In genomic region chr15:38251726-38252480, GRCh38 we compare ENCODE assay signal across 8 cellular contexts. TPM values are rescaled to one million over a fixed set of nuclear protein-coding genes. Genes with fewer than 3 reads are reported as not detected.
A peak's percentile ranks its signal among the peaks of the same experiment; 100 is the strongest.
DNase-seq lines count a peak whose midpoint lies in the region; ATAC-seq and TF ChIP-seq lines count a peak whose summit lies in the region.

No MANE protein-coding gene starts in this region.

- peaks cover 16 to 24% of the 10 kb centered on the region in 2 donors for H3K27me3 Mint-ChIP-seq in CD4-positive, alpha-beta memory T cell

- H3K4me3 Mint-ChIP-seq in CD4-positive, alpha-beta memory T cell, result peak overlapping the region; percentile 81 to 98 (median 92)

- H3K27ac ChIP-seq in CD4-positive, alpha-beta memory T cell (ENCODE audit: low read depth, low read length), result no peak overlapping the region
- peak overlapping the region; percentile 99 for H3K27ac ChIP-seq in HUES48 (ENCODE audit: low read depth, low read length)

- peak overlapping the region; percentile 68 to 74 for H3K4me3 ChIP-seq in CD4-positive, alpha-beta memory T cell (ENCODE audit: low read length in 2 of 2)
- H3K4me3 ChIP-seq in HUES48 (ENCODE audit: low read depth, low read length) (peak overlapping the region; percentile 94), epithelial cell of proximal tubule (ENCODE audit: low read depth, low read length) (peak overlapping the region; percentile 88)

- no peak for TF ChIP-seq CTCF in epithelial cell of proximal tubule (conservative IDR thresholded peaks at IDR 0.05; ENCODE audit: low read depth, low read length)

- ATAC-seq in GM19468 (IDR thresholded peaks at IDR 0.05; ENCODE audit: extremely low read depth, unreplicated experiment), result peak; percentile 21

- H3K27me3 ChIP-seq in CD4-positive, alpha-beta memory T cell (ENCODE audit: insufficient read depth, low read length), result no peaks in the 10 kb centered on the region
- H3K27me3 ChIP-seq in HUES48 (ENCODE audit: control insufficient read depth, insufficient read depth, low read length), result 0 out of 2 replicates have a peak, but pooled peaks cover 5% of the 10 kb centered on the region

- intact Hi-C loops in CD4-positive, alpha-beta memory T cell (cut with micrococcal nuclease), result no loop called here

- peaks cover 23 to 36% (median 32%) of the 10 kb centered on the region in 4 donors for H3K4me1 Mint-ChIP-seq in CD4-positive, alpha-beta memory T cell

- H3K27ac Mint-ChIP-seq in CD4-positive, alpha-beta memory T cell, result peak overlapping the region; percentile 4 to 98 (median 70)

- peak overlapping the region; percentile 92 for H3K9ac ChIP-seq in HUES48 (ENCODE audit: low read depth, low read length)

- no peaks in the 10 kb centered on the region for H3K9me3 ChIP-seq in CD4-positive, alpha-beta memory T cell (ENCODE audit: control insufficient read depth in 1 of 2, low read length in 2 of 2)
- H3K9me3 ChIP-seq in HUES48 (ENCODE audit: control insufficient read depth, insufficient read depth, low read length), result no peaks in the 10 kb centered on the region

- peak; percentile 46 to 62 (median 54) for DNase-seq in CD4-positive, alpha-beta memory T cell
- peak; percentile 94 for DNase-seq in OCI-M1 (lab: John Stamatoyannopoulos, UW)
- DNase-seq in activated T-cell treated with anti-CD3 and anti-CD28 coated beads, Interleukin-2, amount 50 U/mL, for 1 hour, result peak; percentile 65
- DNase-seq in epithelial cell of proximal tubule (ENCODE audit: low read depth), result peak; percentile 92
- DNase-seq in middle frontal gyrus (ENCODE audit: extremely low spot score, low spot score), result peak; percentile 85
- DNase-seq in stimulated activated CD8-positive, alpha-beta memory T cell treated with anti-CD3 and anti-CD28 coated beads, Interleukin-4, amount 100 ng/mL, for 24 hours (ENCODE audit: low read depth), result peak; percentile 63

- CTCF ChIA-PET in CD4-positive, alpha-beta memory T cell (lab: Charles Lee; ENCODE audit: partially characterized antibody), result interaction anchor here (0.7 to 1.0 kb wide), 3 partner anchors 24 to 135 kb away, joined by 3 to 5 read pairs (median 3); no protein-coding TSS in a partner anchor

- H3K36me3 ChIP-seq in CD4-positive, alpha-beta memory T cell (ENCODE audit: insufficient read depth, low read length), result no peaks in the 10 kb centered on the region
- no peaks in the 10 kb centered on the region for H3K36me3 ChIP-seq in HUES48 (ENCODE audit: control insufficient read depth, insufficient read depth, low read length)

- POLR2A ChIA-PET in CD4-positive, alpha-beta memory T cell (lab: Charles Lee; ENCODE audit: partially characterized antibody), result interaction anchor here (0.8 to 1.1 kb wide), 2 partner anchors 24 to 434 kb away, joined by 3 to 4 read pairs; no protein-coding TSS in a partner anchor

- H3K36me3 Mint-ChIP-seq in CD4-positive, alpha-beta memory T cell, result peaks cover 0 to 7% of the 10 kb centered on the region in 2 donors

- peaks cover 0 to 4% (median 0%) of the 10 kb centered on the region in 8 donors for H3K9me3 Mint-ChIP-seq in CD4-positive, alpha-beta memory T cell

- H3K4me1 ChIP-seq in CD4-positive, alpha-beta memory T cell (ENCODE audit: insufficient read depth, low read length), result peaks cover 30% of the 10 kb centered on the region
- peaks cover 31% of the 10 kb centered on the region for H3K4me1 ChIP-seq in HUES48 (ENCODE audit: control insufficient read depth, insufficient read depth, low read length)

RNA-seq across cellular contexts. Expression of gene SPRED1, which starts 0.7 kb away (rescaled TPM):
- total RNA-seq in CD4-positive, alpha-beta memory T cell, result under 1 TPM; 0.42 to 0.49 TPM
- not detected for polyA plus RNA-seq in CD4-positive, alpha-beta memory T cell
- total RNA-seq in epithelial cell of proximal tubule, result 12.3 and 14.2 TPM in 2 replicates
